ENCODE assay signal across 27 cellular contexts in genomic region chr3:103947062-103947461, GRCh38.
"Had no signal": no experiment of that assay in that cellular context is flagged by ENCODE, and none has a peak within 500 bp of the region (broad histone marks: within the 10 kb centered on the region; RNA-seq: fewer than 3 reads in every experiment).

No MANE protein-coding gene starts in this region.

- H3K27ac ChIP-seq: brain microvascular endothelial cell, coronary artery, dorsolateral prefrontal cortex had no signal

- H3K27ac Mint-ChIP-seq: activated CD8-positive, alpha-beta T cell treated with anti-CD3 and anti-CD28 coated beads for 36 hours; activated naive CD8-positive, alpha-beta T cell; activated T-helper 17 cell treated with anti-CD3 and anti-CD28 coated beads, Interleukin-2, amount 50 U/mL, for 72 hours; dendritic cell treated with granulocyte-macrophage colony-stimulating factor and Interleukin-4, amounts not matched to agents 40 ng/mL and 50 ng/mL, for 4 days; endodermal cell had no signal

- ATAC-seq: activated CD8-positive, alpha-beta T cell treated with anti-CD3 and anti-CD28 coated beads for 36 hours; activated T-cell treated with anti-CD3 and anti-CD28 coated beads, Interleukin-2, amount 50 U/mL, for 4 hours; activated T-helper 17 cell treated with anti-CD3 and anti-CD28 coated beads, Interleukin-2, amount 50 U/mL, for 72 hours; esophagus mucosa had no signal

- H3K27me3 ChIP-seq: brain microvascular endothelial cell had no signal

- H3K36me3 Mint-ChIP-seq: activated naive CD8-positive, alpha-beta T cell had no signal

- H3K4me3 Mint-ChIP-seq: activated CD8-positive, alpha-beta T cell treated with anti-CD3 and anti-CD28 coated beads for 36 hours; activated naive CD8-positive, alpha-beta T cell; activated T-cell treated with anti-CD3 and anti-CD28 coated beads, Interleukin-2, amount 50 U/mL, for 4 hours; activated T-helper 17 cell treated with anti-CD3 and anti-CD28 coated beads, Interleukin-2, amount 50 U/mL, for 72 hours; central memory CD8-positive, alpha-beta T cell; dendritic cell treated with granulocyte-macrophage colony-stimulating factor and Interleukin-4, amounts not matched to agents 40 ng/mL and 50 ng/mL, for 4 days; endodermal cell had no signal

- H3K36me3 ChIP-seq: brain microvascular endothelial cell had no signal

- H3K9me3 Mint-ChIP-seq: activated CD8-positive, alpha-beta T cell treated with anti-CD3 and anti-CD28 coated beads for 36 hours; activated T-cell treated with anti-CD3 and anti-CD28 coated beads, Interleukin-2, amount 50 U/mL, for 4 hours; central memory CD8-positive, alpha-beta T cell; dendritic cell treated with granulocyte-macrophage colony-stimulating factor and Interleukin-4, amounts not matched to agents 40 ng/mL and 50 ng/mL, for 4 days; endodermal cell had no signal

- H3K27me3 Mint-ChIP-seq: activated CD8-positive, alpha-beta T cell treated with anti-CD3 and anti-CD28 coated beads for 36 hours; activated naive CD8-positive, alpha-beta T cell; activated T-helper 17 cell treated with anti-CD3 and anti-CD28 coated beads, Interleukin-2, amount 50 U/mL, for 72 hours; central memory CD8-positive, alpha-beta T cell; dendritic cell treated with granulocyte-macrophage colony-stimulating factor and Interleukin-4, amounts not matched to agents 40 ng/mL and 50 ng/mL, for 4 days had no signal

- H3K4me1 Mint-ChIP-seq: activated T-helper 17 cell treated with anti-CD3 and anti-CD28 coated beads, Interleukin-2, amount 50 U/mL, for 72 hours; central memory CD8-positive, alpha-beta T cell; endodermal cell had no signal

- DNase-seq: activated CD4-positive, alpha-beta T cell treated with anti-CD3 and anti-CD28 coated beads for 1 hour; activated CD4-positive, alpha-beta T cell treated with anti-CD3 and anti-CD28 coated beads for 48 hours; activated CD4-positive, alpha-beta T cell treated with anti-CD3 and anti-CD28 coated beads, Interleukin-2, amount 50 U/mL, for 1 hour; activated CD4-positive, alpha-beta T cell treated with anti-CD3 and anti-CD28 coated beads, Interleukin-2, amount 50 U/mL, for 48 hours; activated CD4-positive, CD25-positive, alpha-beta regulatory T cell; activated CD8-positive, alpha-beta memory T cell treated with anti-CD3 and anti-CD28 coated beads for 24 hours; activated CD8-positive, alpha-beta T cell treated with anti-CD3 and anti-CD28 coated beads for 36 hours; activated effector memory CD4-positive, alpha-beta T cell treated with Interleukin-2 at 50 U/mL for 16 hours; activated gamma-delta T cell treated with Interleukin-2 at 50 U/mL for 16 hours; activated naive CD4-positive, alpha-beta T cell treated with anti-CD3 and anti-CD28 coated beads, Interleukin-2, amount 50 U/mL, for 16 hours; activated naive CD4-positive, alpha-beta T cell treated with Interleukin-2 at 50 U/mL for 16 hours; activated T-cell treated with anti-CD3 and anti-CD28 coated beads, Interleukin-2, amount 50 U/mL, for 4 hours; amniotic stem cell; anterior cingulate cortex; brain microvascular endothelial cell; dorsolateral prefrontal cortex; effector memory CD4-positive, alpha-beta T cell; endodermal cell; foreskin fibroblast; head of caudate nucleus; T-helper 2 cell had no signal

- H3K4me3 ChIP-seq: coronary artery, dorsolateral prefrontal cortex had no signal
